Comparison of ENCODE assay signal across 1 cellular context in genomic region chr5:172777381-172778222, GRCh38.
TF ChIP-seq lines count a peak whose summit lies in the region.

No MANE protein-coding gene starts in this region.

TF ChIP-seq in HCT116, 20 proteins besides CTCF, POLR2A, EP300 and RAD21 (continued from another document):
- TF ChIP-seq REST (IDR thresholded peaks at IDR 0.05; ENCODE audit: low read depth) = no peak
- no peak for TF ChIP-seq CBX3 (IDR thresholded peaks at IDR 0.05; ENCODE audit: low read depth)
- TF ChIP-seq ZNF274 (IDR thresholded peaks at IDR 0.05; ENCODE audit: low read depth, low read length) = no peak
- no peak for TF ChIP-seq SRF (IDR thresholded peaks at IDR 0.05; ENCODE audit: low read depth)
- no peak for TF ChIP-seq ZFX (IDR thresholded peaks at IDR 0.05)
- TF ChIP-seq MAX (IDR thresholded peaks at IDR 0.05) = no peak
- TF ChIP-seq SIN3A (IDR thresholded peaks at IDR 0.05; ENCODE audit: low read depth) = no peak
- no peak for TF ChIP-seq CEBPB (IDR thresholded peaks at IDR 0.05; ENCODE audit: low read depth)
- TF ChIP-seq ELF1 (IDR thresholded peaks at IDR 0.05; ENCODE audit: borderline replicate concordance, low read depth) = no peak
- no peak for TF ChIP-seq EZH2 (IDR thresholded peaks at IDR 0.05)
- TF ChIP-seq, protein P1, sequence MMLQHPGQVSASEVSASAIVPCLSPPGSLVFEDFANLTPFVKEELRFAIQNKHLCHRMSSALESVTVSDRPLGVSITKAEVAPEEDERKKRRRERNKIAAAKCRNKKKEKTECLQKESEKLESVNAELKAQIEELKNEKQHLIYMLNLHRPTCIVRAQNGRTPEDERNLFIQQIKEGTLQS (IDR thresholded peaks at IDR 0.05) = no peak
- TF ChIP-seq EZH2phosphoT487 (IDR thresholded peaks at IDR 0.05; ENCODE audit: borderline replicate concordance) = no peak
TF ChIP-seq in HCT116: peak in this region for 3.
